ENCODE assay signal across 9 cellular contexts in genomic region chr11:62856333-62856910, GRCh38. TPM values are rescaled to one million over a fixed set of nuclear protein-coding genes. Genes with fewer than 3 reads are reported as not detected.
DNase-seq lines count a peak whose midpoint lies in the region; ATAC-seq and TF ChIP-seq lines count a peak whose summit lies in the region.
"Had no signal": no experiment of that assay in that cellular context is flagged by ENCODE, and none has a peak within 500 bp of the region (broad histone marks: within the 10 kb centered on the region; RNA-seq: fewer than 3 reads in every experiment).

No MANE protein-coding gene starts in this region.

- H3K27me3 ChIP-seq in CD8-positive, alpha-beta T cell (ENCODE audit: insufficient read depth, low read length) = no peaks in the 10 kb centered on the region
- H3K27me3 ChIP-seq in HUES6 (ENCODE audit: control insufficient read depth, insufficient read depth, low read length) = no peaks in the 10 kb centered on the region
- no peaks in the 10 kb centered on the region for H3K27me3 ChIP-seq in body of pancreas
- no peaks in the 10 kb centered on the region for H3K27me3 ChIP-seq in lung (ENCODE audit: control insufficient read depth, insufficient read depth)
- no peaks in the 10 kb centered on the region for H3K27me3 ChIP-seq in uterus

- no peaks in the 10 kb centered on the region for H3K27me3 Mint-ChIP-seq in CD8-positive, alpha-beta T cell (ENCODE audit: low read depth)

- no peak for TF ChIP-seq CTCF in CD8-positive, alpha-beta T cell (IDR thresholded peaks at IDR 0.05)
- no peak for TF ChIP-seq CTCF in body of pancreas (IDR thresholded peaks at IDR 0.05)
- TF ChIP-seq CTCF in lung (IDR thresholded peaks at IDR 0.05; ENCODE audit: control extremely low read depth, extremely low read depth) = no peak
- TF ChIP-seq CTCF in uterus (IDR thresholded peaks at IDR 0.05) = no peak

- H3K4me3 ChIP-seq in CD8-positive, alpha-beta T cell (ENCODE audit: low read depth, low read length) = peak overlapping the region; percentile 89
- peak overlapping the region; percentile 81 for H3K4me3 ChIP-seq in HUES6 (ENCODE audit: low read depth, low read length)
- H3K4me3 ChIP-seq in body of pancreas = peak overlapping the region; percentile 28 to 50
- peak overlapping the region; percentile 60 for H3K4me3 ChIP-seq in lung
- H3K4me3 ChIP-seq in uterus = peak overlapping the region; percentile 66 to 81

- CTCF ChIA-PET in CD8-positive, alpha-beta T cell (lab: Charles Lee) = interaction anchor here (0.5 to 4.7 kb wide), 10 partner anchors 16 to 314 kb away, joined by 3 to 38 read pairs (median 4); partner anchors contain the start of genes SLC3A2 and TMEM179B

- DNase-seq in CD8-positive, alpha-beta T cell = no peak
- DNase-seq in body of pancreas = no peak
- no peak for DNase-seq in lung (ENCODE audit: low spot score)
- no peak for DNase-seq in uterus
- DNase-seq in GM19240 (ENCODE audit: insufficient read length, low spot score) = no peak
- no peak for DNase-seq in AG08396 (ENCODE audit: low spot score)

- H3K9me3 Mint-ChIP-seq in CD8-positive, alpha-beta T cell = no peaks in the 10 kb centered on the region

- H3K36me3 ChIP-seq in CD8-positive, alpha-beta T cell (ENCODE audit: insufficient read depth, low read length) = peaks cover 28% of the 10 kb centered on the region
- H3K36me3 ChIP-seq in HUES6 (ENCODE audit: control insufficient read depth, insufficient read depth, low read length) = peaks cover 46% of the 10 kb centered on the region
- H3K36me3 ChIP-seq in body of pancreas (replicated peaks in 1 of 2; ENCODE audit: insufficient read depth in 1 of 2, low read depth in 2 of 2) = peaks cover 5 to 14% of the 10 kb centered on the region in 2 donors
- peaks cover 13 to 16% of the 10 kb centered on the region in 2 donors for H3K36me3 ChIP-seq in lung (ENCODE audit: control insufficient read depth in 2 of 2, insufficient read depth in 2 of 2, low read length in 2 of 2)
- H3K36me3 ChIP-seq in uterus = no peaks in the 10 kb centered on the region

- 3% methylated on average over 13 to 20 of the region's 20 CpGs for WGBS in body of pancreas, 2 donors
- WGBS in lung, 2 donors = 5 to 6% methylated on average over 20 of the region's 20 CpGs

- intact Hi-C loops in CD8-positive, alpha-beta T cell (cut with DNase I, micrococcal nuclease) = loop anchor here (1.0 to 5.0 kb wide), 4 partner anchors 24 to 264 kb away; partner anchors contain the start of genes STX5 (in 1 of the 2), TEX54 (in 1 of the 2), TTC9C (in 1 of the 2) and TUT1 (in 1 of the 2)
- intact Hi-C loops in body of pancreas (cut with DNase I) = no loop called here
- intact Hi-C loops in uterus (cut with DNase I; ENCODE audit: low total_unique reads) = no loop called here

- POLR2A ChIA-PET in CD8-positive, alpha-beta T cell (lab: Charles Lee) = interaction anchor here (0.6 to 9.9 kb wide), 34 partner anchors 14 to 299 kb away, joined by 3 to 359 read pairs (median 6); partner anchors contain the start of genes BSCL2, C11orf98, CSKMT and GNG3

- peak overlapping the region; percentile 98 for H3K9ac ChIP-seq in HUES6 (ENCODE audit: low read length)

- H3K27ac ChIP-seq in CD8-positive, alpha-beta T cell (ENCODE audit: low read depth, low read length) = peak overlapping the region; percentile 84
- H3K27ac ChIP-seq in HUES6 (ENCODE audit: low read depth, low read length) = peak overlapping the region; percentile 89
- peak overlapping the region; percentile 84 to 91 (median 88) for H3K27ac ChIP-seq in body of pancreas
- H3K27ac ChIP-seq in lung (ENCODE audit: low read depth in 1 of 2, low read length in 1 of 2) = peak overlapping the region; percentile 57 to 80
- H3K27ac ChIP-seq in uterus = peak overlapping the region; percentile 60 to 67

- peak overlapping the region; percentile 96 for H3K4me3 Mint-ChIP-seq in CD8-positive, alpha-beta T cell

- H3K4me1 ChIP-seq in CD8-positive, alpha-beta T cell (ENCODE audit: insufficient read depth, low read length) = peaks cover 36% of the 10 kb centered on the region
- H3K4me1 ChIP-seq in HUES6 (ENCODE audit: control insufficient read depth, insufficient read depth, low read length) = peaks cover 24% of the 10 kb centered on the region
- H3K4me1 ChIP-seq in body of pancreas = peaks cover 59% of the 10 kb centered on the region
- H3K4me1 ChIP-seq in lung (ENCODE audit: control insufficient read depth in 2 of 2, insufficient read depth in 2 of 2, low read length in 2 of 2) = peaks cover 2 to 12% of the 10 kb centered on the region in 2 donors
- H3K4me1 ChIP-seq in uterus = peaks cover 9 to 20% of the 10 kb centered on the region in 2 donors

- TF ChIP-seq POLR2A in body of pancreas (IDR thresholded peaks at IDR 0.05) (no peak), uterus (IDR thresholded peaks at IDR 0.05) (no peak)

- peaks cover 45% of the 10 kb centered on the region for H3K36me3 Mint-ChIP-seq in CD8-positive, alpha-beta T cell

- H3K27ac Mint-ChIP-seq in CD8-positive, alpha-beta T cell = peak overlapping the region; percentile 91

- no peaks in the 10 kb centered on the region for H3K9me3 ChIP-seq in CD8-positive, alpha-beta T cell (ENCODE audit: low read length)
- H3K9me3 ChIP-seq in HUES6 (ENCODE audit: control insufficient read depth, insufficient read depth, low read depth, low read length) (no peaks in the 10 kb centered on the region), body of pancreas (no peaks in the 10 kb centered on the region), lung (ENCODE audit: control insufficient read depth in 2 of 2, insufficient read depth in 1 of 2, low read length in 1 of 2) (no peaks in the 10 kb centered on the region), uterus (no peaks in the 10 kb centered on the region)

- ATAC-seq in CD8-positive, alpha-beta T cell = no peak
- ATAC-seq in body of pancreas = peak; percentile 8
- no peak for ATAC-seq in lung (ENCODE audit: insufficient read depth, low FRiP score)
- ATAC-seq in HG03045 (IDR thresholded peaks at IDR 0.05; ENCODE audit: unreplicated experiment) = no peak

- H3K4me1 Mint-ChIP-seq in CD8-positive, alpha-beta T cell (ENCODE audit: low read depth) = peaks cover 56% of the 10 kb centered on the region

RNA-seq across cellular contexts. Expression of gene WDR74, which starts 17.0 kb away (rescaled TPM):
- 100 to 1,000 TPM; 231 to 245 TPM for total RNA-seq in CD8-positive, alpha-beta T cell
- total RNA-seq in body of pancreas (10 to 100 TPM; 15.8 to 40.0 TPM), lung (10 to 100 TPM; 26.2 to 41.4 TPM), uterus (10 to 100 TPM in 3 of 4 donors, 1 to 10 TPM in 1; 10.0 to 66.0 (median 35.0) TPM)
- polyA plus RNA-seq in lung = 10 to 100 TPM; 42.5 to 64.1 TPM

RNA-seq across cellular contexts. Expression of gene TEX54, which starts 23.8 kb away (rescaled TPM):
- not detected for total RNA-seq in CD8-positive, alpha-beta T cell
- total RNA-seq in body of pancreas (not detected), lung (not detected), uterus (not detected)
- polyA plus RNA-seq in lung = not detected
- total RNA-seq: LHCN-M2 had no signal

RNA-seq across cellular contexts. Expression of gene SLC3A2, which starts 24.3 kb away (rescaled TPM):
- total RNA-seq in CD8-positive, alpha-beta T cell = 100 to 1,000 TPM; 212 to 245 TPM
- total RNA-seq in body of pancreas (100 to 1,000 TPM in 1 of 2 donors, 10 to 100 TPM in 1; 75.5 to 108 TPM), lung (100 to 1,000 TPM; 151 to 249 TPM), uterus (100 to 1,000 TPM in 2 of 4 donors, 10 to 100 TPM in 2; 69.8 to 206 (median 98.4) TPM)
- polyA plus RNA-seq in lung = 100 to 1,000 TPM; 173 to 265 TPM

RNA-seq across cellular contexts. Expression of gene STX5, which starts 24.6 kb away (rescaled TPM):
- 100 to 1,000 TPM; 113 TPM for total RNA-seq in CD8-positive, alpha-beta T cell
- total RNA-seq in body of pancreas = 10 to 100 TPM; 20.1 to 23.6 TPM
- 10 to 100 TPM; 38.7 to 47.6 TPM for total RNA-seq in lung
- 10 to 100 TPM; 19.8 to 36.6 TPM for polyA plus RNA-seq in lung
- 10 to 100 TPM; 36.5 to 73.5 (median 55.2) TPM for total RNA-seq in uterus

RNA-seq across cellular contexts. Expression of gene NXF1, which starts 51.2 kb away (rescaled TPM):
- 100 to 1,000 TPM; 356 TPM for total RNA-seq in CD8-positive, alpha-beta T cell
- total RNA-seq in body of pancreas = 100 to 1,000 TPM in 1 of 2 donors, 10 to 100 TPM in 1; 49.8 to 108 TPM
- total RNA-seq in lung = 10 to 100 TPM; 62.6 to 89.4 TPM
- 10 to 100 TPM; 68.4 to 82.5 TPM for polyA plus RNA-seq in lung
- total RNA-seq in uterus = 10 to 100 TPM; 41.0 to 96.2 (median 50.2) TPM

Comparison
In these comparisons a context has a peak if more than half of its experiments do, and no peak if none do; other contexts are left out.
1. H3K4me3 ChIP-seq: peak in every context shown above with its lines; median percentile 89 in CD8-positive, alpha-beta T cell; 81 in HUES6; 74 in uterus; 60 in lung; 39 in body of pancreas.
2. intact Hi-C loops: an anchor here in CD8-positive, alpha-beta T cell (1.0 to 5.0 kb wide); none called in body of pancreas and uterus.